In genomic region chr6:87590417-87590880, GRCh38 we compare ENCODE assay signal across 8 cellular contexts. TPM values are rescaled to one million over a fixed set of nuclear protein-coding genes. Genes with fewer than 3 reads are reported as not detected.
A peak's percentile ranks its signal among the peaks of the same experiment; 100 is the strongest.
DNase-seq lines count a peak whose midpoint lies in the region; ATAC-seq and TF ChIP-seq lines count a peak whose summit lies in the region.

No MANE protein-coding gene starts in this region.

- peak overlapping the region; percentile 85 for H2AFZ ChIP-seq in PC-3 (ENCODE audit: low read length)

- H3K79me2 ChIP-seq in PC-3 (ENCODE audit: low read length) = peaks cover 78% of the 10 kb centered on the region

- CTCF ChIA-PET in CD8-positive, alpha-beta memory T cell (lab: Charles Lee) = no interaction called here
- CTCF ChIA-PET in PC-3 (lab: Charles Lee) = no interaction called here

- peak overlapping the region; percentile 87 to 98 (median 92) for H3K4me3 Mint-ChIP-seq in CD8-positive, alpha-beta memory T cell
- peak overlapping the region; percentile 84 for H3K4me3 Mint-ChIP-seq in osteocyte (ENCODE audit: unreplicated experiment)

- TSS peak; percentile 88 for BruUV-seq in PC-3 (replicated peaks; lab: Mats Ljungman, UMichigan)

- no peak for TF ChIP-seq CTCF in PC-3 (conservative IDR thresholded peaks at IDR 0.05; ENCODE audit: low read depth, low read length)
- no peak for TF ChIP-seq CTCF in epithelial cell of esophagus (IDR thresholded peaks at IDR 0.05; ENCODE audit: insufficient read depth, low read depth, low read length, missing control alignments)
- no peak for TF ChIP-seq CTCF in osteocyte (IDR thresholded peaks at IDR 0.05)

- H3K27me3 Mint-ChIP-seq in CD8-positive, alpha-beta memory T cell = no peaks in the 10 kb centered on the region
- no peaks in the 10 kb centered on the region for H3K27me3 Mint-ChIP-seq in osteocyte (ENCODE audit: unreplicated experiment)

- POLR2A ChIA-PET in CD8-positive, alpha-beta memory T cell (lab: Charles Lee) = interaction anchor here (1.4 to 3.1 kb wide), 2 partner anchors 97 to 112 kb away, joined by 3 to 21 read pairs; partner anchors contain the start of gene AKIRIN2
- POLR2A ChIA-PET in PC-3 (lab: Charles Lee; ENCODE audit: unreplicated experiment) = no interaction called here

- no peaks in the 10 kb centered on the region for H3F3A ChIP-seq in PC-3 (ENCODE audit: low read length, unreplicated experiment)

- H3K27me3 ChIP-seq in CD8-positive, alpha-beta memory T cell (ENCODE audit: insufficient read depth, low read length, poor library complexity, severe bottlenecking) = no peaks in the 10 kb centered on the region
- no peaks in the 10 kb centered on the region for H3K27me3 ChIP-seq in PC-3 (ENCODE audit: low read length)

- intact Hi-C loops in PC-3 (cut with micrococcal nuclease) = loop anchor here (2.0 to 5.0 kb wide), 2 partner anchors 110 to 1277 kb away; no protein-coding TSS in a partner anchor

- ATAC-seq in PC-3 (no peak), HG02623 (IDR thresholded peaks at IDR 0.05; ENCODE audit: unreplicated experiment) (no peak)

- H3K4me2 ChIP-seq in PC-3 (ENCODE audit: low read length) = peak overlapping the region; percentile 94

- peak overlapping the region; percentile 90 for H3K27ac ChIP-seq in CD8-positive, alpha-beta memory T cell (ENCODE audit: low read depth, low read length)
- H3K27ac ChIP-seq in PC-3 (ENCODE audit: low read length) = peak overlapping the region; percentile 34

- no peaks in the 10 kb centered on the region for H4K20me1 ChIP-seq in PC-3 (ENCODE audit: low read length)

- no peaks in the 10 kb centered on the region for H3K9me2 ChIP-seq in PC-3 (replicated peaks; ENCODE audit: low read length)

- H3K9ac ChIP-seq in PC-3 (ENCODE audit: low read length) = peak overlapping the region; percentile 94

- peaks cover 37% of the 10 kb centered on the region for H3K4me1 ChIP-seq in CD8-positive, alpha-beta memory T cell (ENCODE audit: insufficient read depth, low read length)
- peaks cover 21% of the 10 kb centered on the region for H3K4me1 ChIP-seq in PC-3 (ENCODE audit: insufficient read depth, low read length)

- H3K4me1 Mint-ChIP-seq in CD8-positive, alpha-beta memory T cell = peaks cover 55 to 83% (median 79%) of the 10 kb centered on the region in 3 donors
- H3K4me1 Mint-ChIP-seq in osteocyte (ENCODE audit: unreplicated experiment) = peaks cover 45% of the 10 kb centered on the region

- no peaks in the 10 kb centered on the region for H3K9me3 Mint-ChIP-seq in CD8-positive, alpha-beta memory T cell
- no peaks in the 10 kb centered on the region for H3K9me3 Mint-ChIP-seq in osteocyte (ENCODE audit: unreplicated experiment)

- no peaks in the 10 kb centered on the region for H3K9me3 ChIP-seq in CD8-positive, alpha-beta memory T cell (ENCODE audit: low read length)
- H3K9me3 ChIP-seq in PC-3 (ENCODE audit: low read length) = no peaks in the 10 kb centered on the region

- peaks cover 0 to 40% (median 9%) of the 10 kb centered on the region in 3 donors for H3K36me3 Mint-ChIP-seq in CD8-positive, alpha-beta memory T cell
- peaks cover 11% of the 10 kb centered on the region for H3K36me3 Mint-ChIP-seq in osteocyte (ENCODE audit: unreplicated experiment)

- DNase-seq in CD8-positive, alpha-beta memory T cell = no peak
- no peak for DNase-seq in PC-3
- DNase-seq in epithelial cell of esophagus (ENCODE audit: low read depth) = no peak
- no peak for DNase-seq in osteocyte (ENCODE audit: extremely low spot score, unreplicated experiment)
- DNase-seq in Kasumi-1 (lab: John Stamatoyannopoulos, UW) = no peak
- DNase-seq in NCI-H446 treated with DMSO at 0.1 percent for 48 hours (lab: John Stamatoyannopoulos, UW) = no peak
- DNase-seq in NCI-H2171 (lab: John Stamatoyannopoulos, UW) = no peak

- peak overlapping the region; percentile 98 for H3K4me3 ChIP-seq in CD8-positive, alpha-beta memory T cell (ENCODE audit: low read length)
- H3K4me3 ChIP-seq in PC-3 (ENCODE audit: low read length) = peak overlapping the region; percentile 96
- peak overlapping the region; percentile 95 for H3K4me3 ChIP-seq in epithelial cell of esophagus (ENCODE audit: low read length)

- peak overlapping the region; percentile 80 to 99 (median 94) for H3K27ac Mint-ChIP-seq in CD8-positive, alpha-beta memory T cell
- peak overlapping the region; percentile 93 for H3K27ac Mint-ChIP-seq in osteocyte (ENCODE audit: unreplicated experiment)

- no peaks in the 10 kb centered on the region for H3K36me3 ChIP-seq in CD8-positive, alpha-beta memory T cell (ENCODE audit: insufficient read depth, low read length)
- peaks cover 5% of the 10 kb centered on the region; the same call in 1 of the 2 replicates for H3K36me3 ChIP-seq in PC-3 (ENCODE audit: low read depth, low read length)

RNA-seq across cellular contexts. Expression of gene ORC3, which starts 0.5 kb away (rescaled TPM):
- 10 to 100 TPM; 31.1 to 33.5 TPM for total RNA-seq in CD8-positive, alpha-beta memory T cell
- 34.1 TPM for polyA plus RNA-seq in CD8-positive, alpha-beta memory T cell
- total RNA-seq in PC-3 (2014; rRNA removed) (17.0 and 25.7 TPM in 2 replicates), osteocyte (21.4 and 22.0 TPM in 2 replicates)

RNA-seq across cellular contexts. Expression of gene RARS2, which starts 0.7 kb away (rescaled TPM):
- 10 to 100 TPM; 19.2 to 20.6 TPM for total RNA-seq in CD8-positive, alpha-beta memory T cell
- 27.9 TPM for polyA plus RNA-seq in CD8-positive, alpha-beta memory T cell
- total RNA-seq in PC-3 (2014; rRNA removed) = 12.7 and 14.8 TPM in 2 replicates
- total RNA-seq in osteocyte = 40.1 and 42.0 TPM in 2 replicates
